In the genomic region with DNA sequence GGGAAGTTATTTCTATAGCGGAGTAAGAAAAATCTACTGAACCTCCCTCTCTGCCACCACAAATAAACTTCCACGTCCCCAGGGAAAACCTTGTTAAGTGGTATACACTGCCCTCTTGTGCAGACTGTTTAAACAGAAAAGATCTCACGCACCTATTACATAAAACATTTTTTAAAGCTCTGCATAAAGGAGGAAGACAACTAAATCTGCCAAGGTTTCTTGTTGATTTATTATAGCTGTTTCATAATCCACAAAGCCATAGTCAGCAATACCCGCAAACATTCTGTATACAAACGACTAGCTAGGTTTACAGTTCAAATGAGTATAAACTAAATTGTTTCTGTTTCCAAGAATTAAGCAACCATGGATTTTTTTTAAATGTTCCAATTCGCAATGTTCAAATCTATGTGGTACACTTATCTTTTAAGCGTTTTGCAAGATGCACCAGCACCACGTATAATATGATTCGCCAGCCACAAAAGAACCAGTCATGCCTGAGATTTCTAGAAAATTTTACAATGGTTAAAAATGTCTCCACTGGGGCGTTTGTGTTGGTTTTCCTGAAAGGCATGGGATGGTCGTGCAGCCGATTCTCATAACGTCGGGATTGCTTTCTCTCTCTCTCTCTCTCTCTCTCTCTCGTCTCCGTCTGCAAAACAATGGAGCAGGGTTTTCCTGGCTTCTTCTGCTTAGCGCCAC, we compare ENCODE assay signal across 8 cellular contexts.
DNase-seq lines count a peak whose midpoint lies in the region; ATAC-seq and TF ChIP-seq lines count a peak whose summit lies in the region.

No MANE protein-coding gene starts in this region.

- peaks cover 16% of the 10 kb centered on the region for H3K27me3 Mint-ChIP-seq in nephron (ENCODE audit: low read depth)

- ATAC-seq in GM21717 (IDR thresholded peaks at IDR 0.05; ENCODE audit: unreplicated experiment) (no peak), HG03045 (IDR thresholded peaks at IDR 0.05; ENCODE audit: unreplicated experiment) (no peak)

- peaks cover 6% of the 10 kb centered on the region for H3K4me1 Mint-ChIP-seq in nephron

- no peaks in the 10 kb centered on the region for H3K36me3 Mint-ChIP-seq in nephron (ENCODE audit: low read depth)

- H3K4me3 Mint-ChIP-seq in nephron, result peak overlapping the region; percentile 35 to 68 (median 67)

- DNase-seq in D341Med (ENCODE audit: low spot score) (peak; percentile 33), NCI-H446 treated with DMSO at 0.1 percent for 48 hours (lab: John Stamatoyannopoulos, UW) (peak; percentile 20), cerebellum (ENCODE audit: low spot score) (peak; percentile 1), HuH-7 (ENCODE audit: low spot score) (no peak), NK-92 (lab: John Stamatoyannopoulos, UW; ENCODE audit: unreplicated experiment) (no peak)

- no peaks in the 10 kb centered on the region for H3K9me3 Mint-ChIP-seq in nephron

- peak; percentile 53 to 60 (median 60) for TF ChIP-seq CTCF in nephron (IDR thresholded peaks at IDR 0.05; ENCODE audit: unreplicated experiment in 3 of 3)

- H3K27ac Mint-ChIP-seq in nephron, result peak overlapping the region in 2 of 3 experiments; percentile 15 to 43

Comparison
In these comparisons a context has a peak if more than half of its experiments do, and no peak if none do; other contexts are left out.
1. DNase-seq: peak in D341Med (single experiment), NCI-H446 treated with DMSO at 0.1 percent for 48 hours (single experiment) and cerebellum (single experiment); none in HuH-7 (single experiment) and NK-92 (single experiment).